Comparison of ENCODE assay signal across 9 cellular contexts in genomic region chr17:39867084-39867890, GRCh38. TPM values are rescaled to one million over a fixed set of nuclear protein-coding genes. Genes with fewer than 3 reads are reported as not detected.
A peak's percentile ranks its signal among the peaks of the same experiment; 100 is the strongest.
DNase-seq lines count a peak whose midpoint lies in the region; ATAC-seq and TF ChIP-seq lines count a peak whose summit lies in the region.
"Had no signal": no experiment of that assay in that cellular context is flagged by ENCODE, and none has a peak within 500 bp of the region (broad histone marks: within the 10 kb centered on the region; RNA-seq: fewer than 3 reads in every experiment).

No MANE protein-coding gene starts in this region.

- H2AFZ ChIP-seq in SK-N-SH (ENCODE audit: low read depth) = no peak overlapping the region

- no peak overlapping the region for H3K9ac ChIP-seq in SK-N-SH

- no peak overlapping the region for H3K4me3 ChIP-seq in Caco-2 (ENCODE audit: low read depth, low read length)
- no peak overlapping the region for H3K4me3 ChIP-seq in SK-N-SH (ENCODE audit: low read depth in 2 of 2, low read length in 1 of 2)
- H3K4me3 ChIP-seq: cardiac muscle cell had no signal

- H3F3A ChIP-seq in SK-N-SH (replicated peaks; ENCODE audit: insufficient read depth) = no peaks in the 10 kb centered on the region

- no peaks in the 10 kb centered on the region for H3K9me2 ChIP-seq in SK-N-SH

- no peak overlapping the region for H3K4me2 ChIP-seq in SK-N-SH

- no peaks in the 10 kb centered on the region for H3K79me2 ChIP-seq in SK-N-SH (ENCODE audit: insufficient read depth)

- no peak for TF ChIP-seq RAD21 in SK-N-SH (IDR thresholded peaks at IDR 0.05; ENCODE audit: low read length)

- H3K27ac Mint-ChIP-seq in natural killer cell = peak overlapping the region in 1 of 2 donors; percentile 66
- H3K27ac Mint-ChIP-seq in Caco-2 (ENCODE audit: unreplicated experiment) = no peak overlapping the region

- no peak for TF ChIP-seq CTCF in natural killer cell (IDR thresholded peaks at IDR 0.05)
- TF ChIP-seq CTCF in Caco-2 (IDR thresholded peaks at IDR 0.05; ENCODE audit: insufficient read depth in 1 of 2, low read depth in 1 of 2, low read length in 1 of 2, severe bottlenecking in 1 of 2, unreplicated experiment in 1 of 2) = no peak
- no peak for TF ChIP-seq CTCF in SK-N-SH (IDR thresholded peaks at IDR 0.05)

- no peaks in the 10 kb centered on the region for H3K36me3 Mint-ChIP-seq in natural killer cell
- peaks cover 5% of the 10 kb centered on the region for H3K36me3 Mint-ChIP-seq in Caco-2 (ENCODE audit: insufficient read depth, unreplicated experiment)

- POLR2A ChIA-PET in Caco-2 (lab: Charles Lee) (no interaction called here), SK-N-SH (lab: Yijun Ruan, JAX) (no interaction called here)

- WGBS in SK-N-SH (ENCODE audit: low lambda C conversion rate) = 74% methylated on average over 21 of the region's 21 CpGs

- no peak overlapping the region for H3K27ac ChIP-seq in SK-N-SH (ENCODE audit: low read depth in 2 of 2, low read length in 1 of 2)
- H3K27ac ChIP-seq: cardiac muscle cell had no signal

- H3K9me3 ChIP-seq in Caco-2 = no peaks in the 10 kb centered on the region
- no peaks in the 10 kb centered on the region for H3K9me3 ChIP-seq in SK-N-SH

- DNase-seq in activated CD4-positive, alpha-beta T cell treated with anti-CD3 and anti-CD28 coated beads for 1 hour = peak; percentile 43
- DNase-seq in natural killer cell (no peak), midbrain (lab: John Stamatoyannopoulos, UW) (no peak), Caco-2 (no peak), SK-N-SH (no peak), HuH-7 (ENCODE audit: low spot score) (no peak)

- no peaks in the 10 kb centered on the region for H3K4me1 ChIP-seq in Caco-2
- no peaks in the 10 kb centered on the region; a peak in 1 of 4 replicates for H3K4me1 ChIP-seq in SK-N-SH (ENCODE audit: control insufficient read depth in 1 of 2, insufficient read depth in 2 of 2, low read depth in 1 of 2, low read length in 1 of 2)

- H3K36me3 ChIP-seq in Caco-2 (ENCODE audit: control insufficient read depth, insufficient read depth, low read length) (no peaks in the 10 kb centered on the region), SK-N-SH (replicated peaks in 1 of 2; ENCODE audit: control insufficient read depth in 1 of 2, insufficient read depth in 2 of 2, low read length in 1 of 2) (no peaks in the 10 kb centered on the region)
- H3K36me3 ChIP-seq: cardiac muscle cell had no signal

- H3K4me3 Mint-ChIP-seq in natural killer cell = peak overlapping the region; percentile 13
- H3K4me3 Mint-ChIP-seq in Caco-2 (ENCODE audit: unreplicated experiment) = no peak overlapping the region

- H4K20me1 ChIP-seq in SK-N-SH (ENCODE audit: insufficient read depth) = no peaks in the 10 kb centered on the region

- CTCF ChIA-PET in Caco-2 (lab: Charles Lee) (no interaction called here), SK-N-SH (lab: Yijun Ruan, JAX) (no interaction called here)

- no peaks in the 10 kb centered on the region for H3K9me3 Mint-ChIP-seq in natural killer cell
- no peaks in the 10 kb centered on the region for H3K9me3 Mint-ChIP-seq in Caco-2 (ENCODE audit: unreplicated experiment)

- H3K27me3 Mint-ChIP-seq in natural killer cell (ENCODE audit: low read depth in 2 of 2) (peaks cover 0 to 4% of the 10 kb centered on the region in 2 donors), Caco-2 (ENCODE audit: insufficient read depth, unreplicated experiment) (peaks cover 17% of the 10 kb centered on the region)

- no TSS peak for BruUV-seq in Caco-2 (replicated peaks; lab: Mats Ljungman, UMichigan)

- no peaks in the 10 kb centered on the region for H3K27me3 ChIP-seq in Caco-2 (replicated peaks; ENCODE audit: control insufficient read depth, insufficient read depth, low read length)
- H3K27me3 ChIP-seq in SK-N-SH (ENCODE audit: insufficient read depth) = peaks cover 71% of the 10 kb centered on the region

- TF ChIP-seq EP300 in SK-N-SH (IDR thresholded peaks at IDR 0.05; ENCODE audit: borderline replicate concordance in 1 of 2, low read depth in 1 of 2, low read length in 1 of 2) = no peak

- intact Hi-C loops in natural killer cell (cut with micrococcal nuclease) (no loop called here), Caco-2 (cut with micrococcal nuclease; ENCODE audit: unreplicated experiment) (no loop called here)

- ATAC-seq in GM18499 (IDR thresholded peaks at IDR 0.05; ENCODE audit: insufficient read depth, unreplicated experiment) (peak; percentile 39), HG02798 (IDR thresholded peaks at IDR 0.05; ENCODE audit: poor library complexity, unreplicated experiment) (peak; percentile 58), natural killer cell (peak in 1 of 3 donors; percentile 33)

- peaks cover 30 to 38% of the 10 kb centered on the region in 2 donors for H3K4me1 Mint-ChIP-seq in natural killer cell
- no peaks in the 10 kb centered on the region for H3K4me1 Mint-ChIP-seq in Caco-2 (ENCODE audit: low read depth, unreplicated experiment)

TF ChIP-seq in SK-N-SH, 30 proteins besides CTCF, POLR2A, EP300 and RAD21 (continues in another document):
- no peak for TF ChIP-seq MAX (IDR thresholded peaks at IDR 0.05; ENCODE audit: low read depth)
- TF ChIP-seq RCOR1 (IDR thresholded peaks at IDR 0.05; ENCODE audit: low read length) = no peak
- TF ChIP-seq GATA2 (CRISPR knock-in tag; IDR thresholded peaks at IDR 0.05) = no peak
- TF ChIP-seq REST (IDR thresholded peaks at IDR 0.05; ENCODE audit: low read depth, low read length) = no peak
- no peak for TF ChIP-seq PBX3 (IDR thresholded peaks at IDR 0.05)
- no peak for TF ChIP-seq ELF1 (IDR thresholded peaks at IDR 0.05)
- TF ChIP-seq NFIC (IDR thresholded peaks at IDR 0.05; ENCODE audit: borderline replicate concordance) = no peak
- TF ChIP-seq ZBTB33 (IDR thresholded peaks at IDR 0.05; ENCODE audit: borderline replicate concordance, low read depth) = no peak

RNA-seq across cellular contexts. Expression of gene ZPBP2, which starts 0.7 kb away (rescaled TPM):
- total RNA-seq in natural killer cell (not detected), Caco-2 (2022) (not detected in 2 replicates)
- not detected in 2 replicates for polyA plus RNA-seq in SK-N-SH (2012; rRNA removed)
- polyA plus RNA-seq in SK-N-SH (2012; cell fraction: cytosol; rRNA removed) = not detected in 2 replicates
- polyA plus RNA-seq in SK-N-SH (2012; cell fraction: nucleus; rRNA removed) = not detected in 2 replicates
- total RNA-seq: cardiac muscle cell had no signal
- polyA plus RNA-seq: cardiac muscle cell had no signal

RNA-seq across cellular contexts. Expression of gene IKZF3, which starts 3.2 kb away (rescaled TPM):
- 100 to 1,000 TPM; 134 to 162 (median 139) TPM for total RNA-seq in natural killer cell
- 2.4 and 2.8 TPM in 2 replicates for total RNA-seq in Caco-2 (2022)
- polyA plus RNA-seq in SK-N-SH (2012; rRNA removed) = not detected in 2 replicates
- polyA plus RNA-seq in SK-N-SH (2012; cell fraction: cytosol; rRNA removed) = not detected in 2 replicates
- not detected in 2 replicates for polyA plus RNA-seq in SK-N-SH (2012; cell fraction: nucleus; rRNA removed)
- total RNA-seq: cardiac muscle cell had no signal
- polyA plus RNA-seq: cardiac muscle cell had no signal

RNA-seq across cellular contexts. Expression of gene GSDMB, which starts 51.1 kb away (rescaled TPM):
- 10 to 100 TPM; 18.3 to 49.2 (median 21.4) TPM for total RNA-seq in natural killer cell
- total RNA-seq in Caco-2 (2022) = 8.0 TPM in 2 replicates
- polyA plus RNA-seq in SK-N-SH (2012; rRNA removed) = 2.4 and 3.6 TPM in 2 replicates
- 0.43 and 0.53 TPM in 2 replicates for polyA plus RNA-seq in SK-N-SH (2012; cell fraction: cytosol; rRNA removed)
- 20.6 and 25.6 TPM in 2 replicates for polyA plus RNA-seq in SK-N-SH (2012; cell fraction: nucleus; rRNA removed)

Comparison
In these comparisons a context has a peak if more than half of its experiments do, and no peak if none do; other contexts are left out.
1. RNA of gene IKZF3, which starts 3.2 kb away (total RNA-seq): 134 to 162 TPM in natural killer cell; 2.4 to 2.8 TPM in Caco-2; every median in the first group is over 10 times any median in the second.